22 cellular contexts compared by ENCODE assay signal in the genomic region with DNA sequence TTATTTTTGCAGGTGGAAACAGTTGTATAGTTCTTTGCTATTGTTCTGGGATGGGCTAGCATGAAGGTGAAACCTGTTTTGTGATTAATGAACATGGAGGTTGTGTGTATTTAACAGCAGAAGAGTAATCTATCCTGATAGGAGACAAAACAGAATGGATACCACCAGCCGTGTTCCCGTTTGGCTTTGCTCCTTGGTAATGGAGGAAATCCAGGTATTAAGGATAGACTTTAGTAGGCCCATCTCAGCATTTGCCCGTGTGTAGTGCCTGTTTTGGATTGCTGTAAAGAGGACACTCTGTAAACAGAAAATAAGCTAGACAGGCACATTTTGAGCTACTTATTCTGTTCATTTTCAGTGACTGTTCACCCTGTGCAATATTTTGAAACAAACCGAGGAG.
"Had no signal": no experiment of that assay in that cellular context is flagged by ENCODE, and none has a peak within 500 bp of the region (broad histone marks: within the 10 kb centered on the region; RNA-seq: fewer than 3 reads in every experiment).

No MANE protein-coding gene starts in this region.

- H3K36me3 ChIP-seq: MG63 had no signal

- ATAC-seq: Panc1, PC-3, SK-N-SH treated with all-trans-retinoic acid at 6 μM for 48 hours had no signal

- H3K4me3 ChIP-seq: MG63 had no signal

- H3K9me3 ChIP-seq: MG63 had no signal

- DNase-seq: IMR-90; Karpas-422; KG1; MG63; NCI-H1092; NCI-H1105 treated with DMSO at 0.1 percent for 48 hours; NCI-H1417 treated with DMSO at 0.1 percent for 48 hours; NCI-H1694; NCI-H187 treated with DMSO at 0.1 percent for 48 hours; NCI-H2029 treated with DMSO at 0.1 percent for 48 hours; NCI-H2171 treated with DMSO at 0.1 percent for 48 hours; NCI-H345; NCI-H446 treated with DMSO at 0.1 percent for 48 hours; NCI-H524; NCI-H526 treated with DMSO at 0.1 percent for 48 hours; NK-92 treated with Interleukin-12 subunit alpha and Interleukin-12 subunit beta, amount 100 ng/mL, for 24 hours; PC-3; SHP77; T-helper 1 cell had no signal

- H3K27ac ChIP-seq: RWPE1 had no signal
